ENCODE assay signal across 17 cellular contexts in genomic region chr2:121058852-121059558, GRCh38.
DNase-seq lines count a peak whose midpoint lies in the region; ATAC-seq, FAIRE-seq and TF ChIP-seq lines count a peak whose summit lies in the region.
"Had no signal": no experiment of that assay in that cellular context is flagged by ENCODE, and none has a peak within 500 bp of the region (broad histone marks: within the 10 kb centered on the region; RNA-seq: fewer than 3 reads in every experiment).

No MANE protein-coding gene starts in this region.

- TF ChIP-seq CTCF in pancreas (IDR thresholded peaks at IDR 0.05), result no peak

- 36 to 38% methylated on average over 15 of the region's 15 CpGs for WGBS in pancreas, 2 donors

- H3K4me1 Mint-ChIP-seq in activated naive CD4-positive, alpha-beta T cell treated with anti-CD3 and anti-CD28 coated beads, Interleukin-2, amount 10 ng/mL, durations not matched to agents 7 days and 5 days, result no peaks in the 10 kb centered on the region
- H3K4me1 Mint-ChIP-seq: CD4-positive, CD25-positive, alpha-beta regulatory T cell; T-cell had no signal

- no peaks in the 10 kb centered on the region for H3K27me3 ChIP-seq in pancreas

- H3K9me3 ChIP-seq in pancreas, result no peaks in the 10 kb centered on the region

- peaks cover 7% of the 10 kb centered on the region for H3K27me3 Mint-ChIP-seq in activated naive CD4-positive, alpha-beta T cell treated with anti-CD3 and anti-CD28 coated beads, Interleukin-2, amount 10 ng/mL, durations not matched to agents 7 days and 5 days
- H3K27me3 Mint-ChIP-seq: CD4-positive, CD25-positive, alpha-beta regulatory T cell had no signal

- H3K4me3 ChIP-seq in pancreas, result no peak overlapping the region

- no peaks in the 10 kb centered on the region for H3K9me3 Mint-ChIP-seq in activated naive CD4-positive, alpha-beta T cell treated with anti-CD3 and anti-CD28 coated beads, Interleukin-2, amount 10 ng/mL, durations not matched to agents 7 days and 5 days

- no peaks in the 10 kb centered on the region for H3K36me3 Mint-ChIP-seq in activated naive CD4-positive, alpha-beta T cell treated with anti-CD3 and anti-CD28 coated beads, Interleukin-2, amount 10 ng/mL, durations not matched to agents 7 days and 5 days
- H3K36me3 Mint-ChIP-seq: CD4-positive, CD25-positive, alpha-beta regulatory T cell; T-cell had no signal

- H3K4me1 ChIP-seq in pancreas, result peaks cover 0 to 8% (median 6%) of the 10 kb centered on the region in 3 donors

- no peak overlapping the region for H3K27ac Mint-ChIP-seq in activated naive CD4-positive, alpha-beta T cell treated with anti-CD3 and anti-CD28 coated beads, Interleukin-2, amount 10 ng/mL, durations not matched to agents 7 days and 5 days
- H3K27ac Mint-ChIP-seq: CD4-positive, CD25-positive, alpha-beta regulatory T cell; HFFc6; T-cell had no signal

- no peaks in the 10 kb centered on the region for H3K36me3 ChIP-seq in pancreas

- no peak for FAIRE-seq in pancreas (lab: Jason Lieb, UNC)
- FAIRE-seq: H54 had no signal

- CTCF ChIA-PET in activated naive CD4-positive, alpha-beta T cell treated with anti-CD3 and anti-CD28 coated beads, Interleukin-2, amount 10 ng/mL, durations not matched to agents 7 days and 5 days (lab: Charles Lee), result no interaction called here

- H3K4me3 Mint-ChIP-seq in activated naive CD4-positive, alpha-beta T cell treated with anti-CD3 and anti-CD28 coated beads, Interleukin-2, amount 10 ng/mL, durations not matched to agents 7 days and 5 days, result no peak overlapping the region
- H3K4me3 Mint-ChIP-seq: CD4-positive, CD25-positive, alpha-beta regulatory T cell; HFFc6; T-cell had no signal

- intact Hi-C loops in pancreas (cut with DNase I), result no loop called here

- ATAC-seq in esophagus mucosa, result peak; percentile 50
- ATAC-seq in pancreas, result peak; percentile 28 to 71 (median 63)
- no peak for ATAC-seq in GM19023 (IDR thresholded peaks at IDR 0.05; ENCODE audit: unreplicated experiment)
- ATAC-seq: T-cell had no signal

- H3K27ac ChIP-seq in pancreas, result no peak overlapping the region

- DNase-seq in COLO668 (lab: John Stamatoyannopoulos, UW; ENCODE audit: unreplicated experiment), result peak; percentile 52
- peak; percentile 72 to 77 for DNase-seq in NCI-H526 (lab: John Stamatoyannopoulos, UW)
- DNase-seq in pancreas, result no peak
- DNase-seq in NCI-H2107 (lab: John Stamatoyannopoulos, UW), result no peak
- DNase-seq in activated naive CD4-positive, alpha-beta T cell treated with anti-CD3 and anti-CD28 coated beads, Interleukin-2, amount 10 ng/mL, durations not matched to agents 7 days and 5 days, result no peak
- DNase-seq: CD4-positive, CD25-positive, alpha-beta regulatory T cell; COR-L47; DMS79; HFFc6; Kasumi-1; NCI-H187; NCI-H524; SIG-M5; T-cell had no signal

Comparison
In these comparisons a context has a peak if more than half of its experiments do, and no peak if none do; other contexts are left out.
1. DNase-seq: peak in COLO668 (single experiment) and NCI-H526 (2 of 2); none in pancreas (0 of 6), NCI-H2107 (single experiment) and activated naive CD4-positive, alpha-beta T cell treated with anti-CD3 and anti-CD28 coated beads, Interleukin-2, amount 10 ng/mL, durations not matched to agents 7 days and 5 days (single experiment).